1 cellular context compared by ENCODE assay signal in genomic region chr14:71711619-71712018, GRCh38.
TF ChIP-seq lines count a peak whose summit lies in the region.

No MANE protein-coding gene starts in this region.

TF ChIP-seq in WTC11, 78 proteins besides CTCF, POLR2A, EP300 and RAD21 (continued from another document):
- TF ChIP-seq ZNF512 (CRISPR knock-in tag; IDR thresholded peaks at IDR 0.05; ENCODE audit: borderline replicate concordance): no peak
